In genomic region chr4:6953751-6954380, GRCh38 we compare ENCODE assay signal across 9 cellular contexts. TPM values are rescaled to one million over a fixed set of nuclear protein-coding genes. Genes with fewer than 3 reads are reported as not detected.
A peak's percentile ranks its signal among the peaks of the same experiment; 100 is the strongest.
DNase-seq lines count a peak whose midpoint lies in the region; ATAC-seq and TF ChIP-seq lines count a peak whose summit lies in the region.
"Had no signal": no experiment of that assay in that cellular context is flagged by ENCODE, and none has a peak within 500 bp of the region (broad histone marks: within the 10 kb centered on the region; RNA-seq: fewer than 3 reads in every experiment).

No MANE protein-coding gene starts in this region.

- CTCF ChIA-PET in naive thymus-derived CD4-positive, alpha-beta T cell (lab: Charles Lee): no interaction called here

- POLR2A ChIA-PET in naive thymus-derived CD4-positive, alpha-beta T cell (lab: Charles Lee): no interaction called here

- peaks cover 5 to 14% of the 10 kb centered on the region in 2 donors for H3K4me1 ChIP-seq in right atrium auricular region
- peaks cover 9 to 11% of the 10 kb centered on the region in 2 donors for H3K4me1 ChIP-seq in naive thymus-derived CD4-positive, alpha-beta T cell (ENCODE audit: control insufficient read depth in 2 of 2, insufficient read depth in 2 of 2, low read length in 2 of 2)

- no peak overlapping the region for H3K4me3 ChIP-seq in astrocyte of the spinal cord (ENCODE audit: low read depth, low read length)
- peak overlapping the region in 1 of 2 donors; percentile 31 for H3K4me3 ChIP-seq in right atrium auricular region
- peak overlapping the region; percentile 7 for H3K4me3 ChIP-seq in skeletal muscle cell (ENCODE audit: low read depth, low read length)
- H3K4me3 ChIP-seq in naive thymus-derived CD4-positive, alpha-beta T cell (ENCODE audit: low read length): no peak overlapping the region
- H3K4me3 ChIP-seq: SK-N-MC had no signal

- H3K27ac ChIP-seq in right atrium auricular region: peak overlapping the region in 1 of 2 donors; percentile 13
- no peak overlapping the region for H3K27ac ChIP-seq in naive thymus-derived CD4-positive, alpha-beta T cell (ENCODE audit: low read depth, low read length)
- H3K27ac ChIP-seq: SK-N-MC had no signal

- H3K4me1 Mint-ChIP-seq in naive thymus-derived CD4-positive, alpha-beta T cell: peaks cover 31 to 64% (median 57%) of the 10 kb centered on the region in 7 donors
- peaks cover 37% of the 10 kb centered on the region for H3K4me1 Mint-ChIP-seq in osteocyte (ENCODE audit: unreplicated experiment)
- no peaks in the 10 kb centered on the region for H3K4me1 Mint-ChIP-seq in HFFc6 (ENCODE audit: low read depth)

- peak; percentile 83 for DNase-seq in Daoy (ENCODE audit: low read depth)
- peak; percentile 72 for DNase-seq in astrocyte of the spinal cord (ENCODE audit: low read depth, low spot score)
- DNase-seq in right atrium auricular region (ENCODE audit: low spot score): peak; percentile 86
- DNase-seq in skeletal muscle cell (ENCODE audit: low read depth): no peak
- DNase-seq in naive thymus-derived CD4-positive, alpha-beta T cell: no peak
- no peak for DNase-seq in NCI-H1417 treated with DMSO at 0.1 percent for 48 hours (lab: John Stamatoyannopoulos, UW)
- DNase-seq in osteocyte (ENCODE audit: extremely low spot score, unreplicated experiment): no peak
- no peak for DNase-seq in HFFc6

- H3K27me3 Mint-ChIP-seq in naive thymus-derived CD4-positive, alpha-beta T cell: no peaks in the 10 kb centered on the region
- H3K27me3 Mint-ChIP-seq in osteocyte (ENCODE audit: unreplicated experiment) (no peaks in the 10 kb centered on the region), HFFc6 (ENCODE audit: insufficient read depth) (no peaks in the 10 kb centered on the region; the same call in 1 of the 2 replicates)

- H3K4me3 Mint-ChIP-seq in naive thymus-derived CD4-positive, alpha-beta T cell: no peak overlapping the region
- H3K4me3 Mint-ChIP-seq in osteocyte (ENCODE audit: unreplicated experiment): no peak overlapping the region
- no peak overlapping the region for H3K4me3 Mint-ChIP-seq in HFFc6

- H3K27me3 ChIP-seq in right atrium auricular region: no peaks in the 10 kb centered on the region
- H3K27me3 ChIP-seq in naive thymus-derived CD4-positive, alpha-beta T cell (ENCODE audit: control insufficient read depth in 2 of 2, insufficient read depth in 2 of 2, low read length in 2 of 2): no peaks in the 10 kb centered on the region

- H3K36me3 Mint-ChIP-seq in naive thymus-derived CD4-positive, alpha-beta T cell: peaks cover 0 to 7% (median 3%) of the 10 kb centered on the region in 5 donors
- H3K36me3 Mint-ChIP-seq in osteocyte (ENCODE audit: unreplicated experiment) (no peaks in the 10 kb centered on the region), HFFc6 (ENCODE audit: low read depth) (no peaks in the 10 kb centered on the region)

- in situ Hi-C loops in astrocyte of the spinal cord (cut with HindIII; ENCODE audit: low sequenced_read_pairs): no loop called here

- no peak for TF ChIP-seq CTCF in astrocyte of the spinal cord (IDR thresholded peaks at IDR 0.05; ENCODE audit: low read depth, low read length)
- TF ChIP-seq CTCF in right atrium auricular region (IDR thresholded peaks at IDR 0.05): no peak
- TF ChIP-seq CTCF in osteocyte (IDR thresholded peaks at IDR 0.05): no peak
- TF ChIP-seq CTCF in HFFc6 (IDR thresholded peaks at IDR 0.05): no peak

- no peak for ATAC-seq in naive thymus-derived CD4-positive, alpha-beta T cell

- no peaks in the 10 kb centered on the region for H3K9me3 Mint-ChIP-seq in naive thymus-derived CD4-positive, alpha-beta T cell
- H3K9me3 Mint-ChIP-seq in osteocyte (ENCODE audit: unreplicated experiment): no peaks in the 10 kb centered on the region
- no peaks in the 10 kb centered on the region for H3K9me3 Mint-ChIP-seq in HFFc6

- no peak overlapping the region for H3K27ac Mint-ChIP-seq in naive thymus-derived CD4-positive, alpha-beta T cell
- H3K27ac Mint-ChIP-seq in osteocyte (ENCODE audit: unreplicated experiment) (no peak overlapping the region), HFFc6 (no peak overlapping the region)

- no peaks in the 10 kb centered on the region for H3K36me3 ChIP-seq in right atrium auricular region
- H3K36me3 ChIP-seq in naive thymus-derived CD4-positive, alpha-beta T cell (ENCODE audit: control insufficient read depth in 2 of 3, insufficient read depth in 3 of 3, low read length in 3 of 3): peaks cover 0 to 7% (median 0%) of the 10 kb centered on the region in 3 experiments

- intact Hi-C loops in naive thymus-derived CD4-positive, alpha-beta T cell (cut with micrococcal nuclease): no loop called here

- H3K9me3 ChIP-seq in right atrium auricular region: no peaks in the 10 kb centered on the region
- H3K9me3 ChIP-seq in naive thymus-derived CD4-positive, alpha-beta T cell (ENCODE audit: control insufficient read depth in 2 of 3, low read length in 3 of 3): no peaks in the 10 kb centered on the region

RNA-seq across cellular contexts. Expression of gene TBC1D14, which starts 44.2 kb away (rescaled TPM):
- total RNA-seq in Daoy (2014; rRNA removed; shearing (Covaris generic)): 37.0 and 39.5 TPM in 2 replicates
- total RNA-seq in right atrium auricular region (10 to 100 TPM; 33.7 to 34.0 TPM), osteocyte (31.0 and 33.2 TPM in 2 replicates)
- total RNA-seq in naive thymus-derived CD4-positive, alpha-beta T cell: 10 to 100 TPM; 42.9 to 72.2 (median 58.3) TPM
- 10 to 100 TPM; 34.4 to 53.5 TPM for polyA plus RNA-seq in naive thymus-derived CD4-positive, alpha-beta T cell
- total RNA-seq in HFFc6 (2021; fragmentation: NEBNext Ultra II Directional; extraction: Animal tissue kit (Norgen Biotek cat#: 25700)): 10 to 100 TPM; 23.3 to 32.5 (median 27.9) TPM

Comparison
In these comparisons a context has a peak if more than half of its experiments do, and no peak if none do; other contexts are left out.
1. DNase-seq: peak in Daoy (single experiment), astrocyte of the spinal cord (single experiment) and right atrium auricular region (single experiment); none in skeletal muscle cell (single experiment), naive thymus-derived CD4-positive, alpha-beta T cell (0 of 9), NCI-H1417 treated with DMSO at 0.1 percent for 48 hours (single experiment), osteocyte (single experiment) and HFFc6 (single experiment).